Comparison of ENCODE assay signal across 19 cellular contexts in the genomic region with DNA sequence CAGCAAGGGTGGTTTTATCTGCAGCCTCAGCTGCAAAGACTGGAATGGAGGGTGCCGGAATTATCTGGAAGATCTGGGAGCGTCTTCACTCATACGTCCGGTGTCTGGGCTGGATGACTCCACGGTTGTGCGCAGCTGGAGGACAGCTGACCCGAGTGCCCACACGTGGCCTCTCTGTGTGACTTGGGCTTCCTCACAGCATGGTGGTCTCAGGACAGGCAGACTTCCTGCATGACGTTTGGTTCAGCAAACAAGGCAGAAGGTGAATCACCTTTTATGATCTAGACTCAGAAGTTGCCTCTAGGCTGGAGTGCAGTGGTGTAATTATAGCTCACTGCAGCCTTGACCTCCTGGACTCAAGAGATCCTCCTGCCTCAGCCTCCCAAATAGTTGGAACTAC. TPM values are rescaled to one million over a fixed set of nuclear protein-coding genes. Genes with fewer than 3 reads are reported as not detected.
A peak's percentile ranks its signal among the peaks of the same experiment; 100 is the strongest.
DNase-seq lines count a peak whose midpoint lies in the region; ATAC-seq, FAIRE-seq and TF ChIP-seq lines count a peak whose summit lies in the region.
"Had no signal": no experiment of that assay in that cellular context is flagged by ENCODE, and none has a peak within 500 bp of the region (broad histone marks: within the 10 kb centered on the region; RNA-seq: fewer than 3 reads in every experiment).

No MANE protein-coding gene starts in this region.

- POLR2A ChIA-PET in A549 (lab: Yijun Ruan, JAX), result interaction anchor here (0.7 to 3.0 kb wide), 3 partner anchors 36 to 159 kb away, joined by 4 to 31 read pairs (median 4); no protein-coding TSS in a partner anchor

- TF ChIP-seq CTCF in A549 (IDR thresholded peaks at IDR 0.05) (no peak), suprapubic skin (IDR thresholded peaks at IDR 0.05) (no peak)

- H3K4me3 ChIP-seq in A549, result no peak overlapping the region
- no peak overlapping the region for H3K4me3 ChIP-seq in suprapubic skin
- H3K4me3 ChIP-seq: MG63 had no signal

- peaks cover 3% of the 10 kb centered on the region; the same call in 1 of the 3 replicates for H3K9me3 ChIP-seq in A549
- H3K9me3 ChIP-seq in suprapubic skin, result no peaks in the 10 kb centered on the region
- H3K9me3 ChIP-seq: MG63 had no signal

- no peak for ATAC-seq in A549

- TF ChIP-seq RAD21 in A549 (conservative IDR thresholded peaks at IDR 0.05 in 1 of 2, IDR thresholded peaks at IDR 0.05 in 1 of 2), result no peak

- DNase-seq in A549 (ENCODE audit: low read depth in 1 of 2, low spot score in 1 of 2) (peak in 1 of 2 experiments; percentile 71), ELR (ENCODE audit: low read depth) (peak; percentile 72), RCC 7860 (ENCODE audit: low spot score) (peak; percentile 14), kidney tubule cell (ENCODE audit: low spot score) (peak; percentile 14), AG20443 (ENCODE audit: low spot score) (no peak), suprapubic skin (ENCODE audit: low spot score in 2 of 2) (no peak)
- DNase-seq in stimulated activated CD4-positive, alpha-beta T cell treated with anti-CD3 and anti-CD28 coated beads, Interleukin-1b, Interleukin-23, amount 100 ng/mL, for 48 hours, result no peak
- DNase-seq: DMS 273 treated with DMSO at 0.1 percent for 48 hours, MG63, NCI-H524 treated with DMSO at 0.1 percent for 48 hours, NCI-H774 had no signal

- H3K4me1 ChIP-seq in A549 (peaks cover 31% of the 10 kb centered on the region), suprapubic skin (peaks cover 6% of the 10 kb centered on the region)

- no peak overlapping the region for H3K4me2 ChIP-seq in A549

- TF ChIP-seq EP300 in A549 (IDR thresholded peaks at IDR 0.05), result no peak
- TF ChIP-seq EP300 in suprapubic skin (IDR thresholded peaks at IDR 0.05), result no peak

- CTCF ChIA-PET in A549 (lab: Yijun Ruan, JAX), result interaction anchor here (0.6 to 8.2 kb wide), 46 partner anchors 8 to 235 kb away, joined by 3 to 148 read pairs (median 13); a partner anchor contains a TSS

- FAIRE-seq in A549 (lab: Jason Lieb, UNC), result no peak
- no peak for FAIRE-seq in RCC 7860 (lab: Jason Lieb, UNC)
- FAIRE-seq: GM12892 had no signal

- peak overlapping the region; percentile 85 to 92; a peak in 5 of 6 replicates for H3K27ac ChIP-seq in A549
- H3K27ac ChIP-seq in suprapubic skin, result no peak overlapping the region
- H3K27ac ChIP-seq: C4-2B had no signal

- WGBS in A549 (ENCODE audit: missing lambda C conversion rate), result 77% methylated on average over 9 of the region's 9 CpGs
- WGBS in suprapubic skin, result 83% methylated on average over 9 of the region's 9 CpGs

- H3K36me3 ChIP-seq in suprapubic skin, result no peaks in the 10 kb centered on the region
- H3K36me3 ChIP-seq: MG63 had no signal

- no peak for TF ChIP-seq POLR2A in A549 (IDR thresholded peaks at IDR 0.05; ENCODE audit: low read length)
- no peak for TF ChIP-seq POLR2A in suprapubic skin (IDR thresholded peaks at IDR 0.05)

- peaks cover 25% of the 10 kb centered on the region for H3K27me3 ChIP-seq in suprapubic skin
- H3K27me3 ChIP-seq: MG63 had no signal

TF ChIP-seq in A549, 52 proteins besides CTCF, POLR2A, EP300 and RAD21:
- TF ChIP-seq GATA3 (IDR thresholded peaks at IDR 0.05; ENCODE audit: borderline replicate concordance) (peak; percentile 33; the same call in 1 of the 2 replicates), FOSL2 (IDR thresholded peaks at IDR 0.05) (no peak), FOSL2 (CRISPR knock-in tag; IDR thresholded peaks at IDR 0.05) (peak; percentile 63), HOXA7 (CRISPR knock-in tag; IDR thresholded peaks at IDR 0.05) (no peak), EHMT2 (IDR thresholded peaks at IDR 0.05; ENCODE audit: low read depth) (no peak), ZC3H11A (IDR thresholded peaks at IDR 0.05) (no peak), JUNB (IDR thresholded peaks at IDR 0.05) (no peak), CEBPB (IDR thresholded peaks at IDR 0.05) (no peak)
- TF ChIP-seq, protein P1, sequence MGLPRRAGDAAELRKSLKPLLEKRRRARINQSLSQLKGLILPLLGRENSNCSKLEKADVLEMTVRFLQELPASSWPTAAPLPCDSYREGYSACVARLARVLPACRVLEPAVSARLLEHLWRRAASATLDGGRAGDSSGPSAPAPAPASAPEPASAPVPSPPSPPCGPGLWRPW (IDR thresholded peaks at IDR 0.05), result no peak
- TF ChIP-seq, protein P2, sequence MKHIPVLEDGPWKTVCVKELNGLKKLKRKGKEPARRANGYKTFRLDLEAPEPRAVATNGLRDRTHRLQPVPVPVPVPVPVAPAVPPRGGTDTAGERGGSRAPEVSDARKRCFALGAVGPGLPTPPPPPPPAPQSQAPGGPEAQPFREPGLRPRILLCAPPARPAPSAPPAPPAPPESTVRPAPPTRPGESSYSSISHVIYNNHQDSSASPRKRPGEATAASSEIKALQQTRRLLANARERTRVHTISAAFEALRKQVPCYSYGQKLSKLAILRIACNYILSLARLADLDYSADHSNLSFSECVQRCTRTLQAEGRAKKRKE (CRISPR knock-in tag; IDR thresholded peaks at IDR 0.05; ENCODE audit: low read depth), result no peak

RNA-seq across cellular contexts. Expression of a gene that starts 33.2 kb away (rescaled TPM):
- polyA plus RNA-seq in A549 (2011; rRNA removed) (15.6 and 16.2 TPM in 2 replicates), A549 (2017; fragmentation: RNase III; extraction: RNeasy Plus Mini Kit Qiagen cat#74134 plus additional on column Dnase treatment) (4.4 to 8.2 TPM (median 7.3 TPM) in 3 replicates)
- polyA plus RNA-seq in A549 (2012; cell fraction: cytosol; rRNA removed), result 11.5 and 18.6 TPM in 2 replicates
- polyA plus RNA-seq in A549 (2012; cell fraction: nucleus; rRNA removed), result 18.5 and 21.7 TPM in 2 replicates
- polyA minus RNA-seq in A549 (2011; rRNA and poly(A)+ RNA removed), result 8.8 and 9.3 TPM in 2 replicates
- not detected for total RNA-seq in suprapubic skin
- total RNA-seq: CD8-positive, alpha-beta memory T cell had no signal
- polyA plus RNA-seq: CD8-positive, alpha-beta memory T cell had no signal

RNA-seq across cellular contexts. Expression of a gene that starts 39.0 kb away (rescaled TPM):
- polyA plus RNA-seq in A549 (2011; rRNA removed), result 0.25 and 0.28 TPM in 2 replicates
- 0.66 and 0.87 TPM in 2 replicates for polyA plus RNA-seq in A549 (2012; cell fraction: cytosol; rRNA removed)
- polyA plus RNA-seq in A549 (2012; cell fraction: nucleus; rRNA removed), result 0.24 TPM in 1 of 2 replicates, not detected in the other
- polyA plus RNA-seq in A549 (2017; fragmentation: RNase III; extraction: RNeasy Plus Mini Kit Qiagen cat#74134 plus additional on column Dnase treatment), result 0.50 to 0.94 TPM (median 0.53 TPM) in 3 replicates
- not detected in 2 replicates for polyA minus RNA-seq in A549 (2011; rRNA and poly(A)+ RNA removed)
- total RNA-seq in suprapubic skin, result not detected
- total RNA-seq: A172; CD8-positive, alpha-beta memory T cell; H4; HT-29; LHCN-M2 had no signal
- polyA plus RNA-seq: AG04450; CD8-positive, alpha-beta memory T cell had no signal

RNA-seq across cellular contexts. Expression of a gene that starts 56.5 kb away (rescaled TPM):
- polyA plus RNA-seq in A549 (2011; rRNA removed) (not detected in 2 replicates), A549 (2017; fragmentation: RNase III; extraction: RNeasy Plus Mini Kit Qiagen cat#74134 plus additional on column Dnase treatment) (not detected in 3 replicates)
- polyA plus RNA-seq in A549 (2012; cell fraction: cytosol; rRNA removed), result not detected in 2 replicates
- not detected in 2 replicates for polyA plus RNA-seq in A549 (2012; cell fraction: nucleus; rRNA removed)
- polyA minus RNA-seq in A549 (2011; rRNA and poly(A)+ RNA removed), result not detected in 2 replicates
- total RNA-seq in suprapubic skin, result not detected
- total RNA-seq: A172; CD8-positive, alpha-beta memory T cell; H4; HT-29; LHCN-M2 had no signal
- polyA plus RNA-seq: AG04450; CD8-positive, alpha-beta memory T cell had no signal

Comparison
In these comparisons a context has a peak if more than half of its experiments do, and no peak if none do; other contexts are left out.
1. DNase-seq: peak in ELR (single experiment), RCC 7860 (single experiment) and kidney tubule cell (single experiment); none in stimulated activated CD4-positive, alpha-beta T cell treated with anti-CD3 and anti-CD28 coated beads, Interleukin-1b, Interleukin-23, amount 100 ng/mL, for 48 hours (single experiment), AG20443 (single experiment) and suprapubic skin (0 of 2).